1 cellular context compared by ENCODE assay signal in the genomic region with DNA sequence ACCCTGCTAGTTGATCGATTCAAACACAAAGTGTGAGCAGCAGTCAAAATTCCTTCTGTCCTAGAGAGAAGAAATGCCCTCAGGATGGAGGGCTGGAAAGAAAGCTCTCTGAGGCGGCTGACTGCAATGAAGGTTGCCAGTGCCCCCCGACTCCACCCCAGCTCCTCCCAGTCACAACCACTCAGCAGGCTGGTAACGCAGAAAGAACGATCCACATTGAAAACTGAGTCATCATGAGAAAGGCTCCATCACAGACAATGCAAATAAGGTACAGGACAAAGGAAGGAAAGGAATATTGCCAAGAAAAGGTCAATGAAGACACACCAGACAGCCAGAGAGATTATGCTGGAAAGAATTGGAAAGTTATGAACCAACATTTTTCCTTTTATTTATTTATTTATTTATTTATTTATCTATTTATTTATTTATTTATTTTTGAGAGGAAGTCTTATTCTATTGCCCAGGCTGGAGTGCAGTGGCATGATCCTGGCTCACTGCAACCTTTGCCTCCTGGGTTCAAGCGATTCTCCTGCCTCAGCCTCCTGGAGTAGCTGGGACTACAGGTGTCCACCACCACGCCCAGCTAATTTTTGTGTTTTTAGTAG.
TF ChIP-seq lines count a peak whose summit lies in the region.

No MANE protein-coding gene starts in this region.

TF ChIP-seq in GM23338, 12 proteins besides CTCF, POLR2A, EP300 and RAD21 (continued from another document):
- TF ChIP-seq, protein P1, sequence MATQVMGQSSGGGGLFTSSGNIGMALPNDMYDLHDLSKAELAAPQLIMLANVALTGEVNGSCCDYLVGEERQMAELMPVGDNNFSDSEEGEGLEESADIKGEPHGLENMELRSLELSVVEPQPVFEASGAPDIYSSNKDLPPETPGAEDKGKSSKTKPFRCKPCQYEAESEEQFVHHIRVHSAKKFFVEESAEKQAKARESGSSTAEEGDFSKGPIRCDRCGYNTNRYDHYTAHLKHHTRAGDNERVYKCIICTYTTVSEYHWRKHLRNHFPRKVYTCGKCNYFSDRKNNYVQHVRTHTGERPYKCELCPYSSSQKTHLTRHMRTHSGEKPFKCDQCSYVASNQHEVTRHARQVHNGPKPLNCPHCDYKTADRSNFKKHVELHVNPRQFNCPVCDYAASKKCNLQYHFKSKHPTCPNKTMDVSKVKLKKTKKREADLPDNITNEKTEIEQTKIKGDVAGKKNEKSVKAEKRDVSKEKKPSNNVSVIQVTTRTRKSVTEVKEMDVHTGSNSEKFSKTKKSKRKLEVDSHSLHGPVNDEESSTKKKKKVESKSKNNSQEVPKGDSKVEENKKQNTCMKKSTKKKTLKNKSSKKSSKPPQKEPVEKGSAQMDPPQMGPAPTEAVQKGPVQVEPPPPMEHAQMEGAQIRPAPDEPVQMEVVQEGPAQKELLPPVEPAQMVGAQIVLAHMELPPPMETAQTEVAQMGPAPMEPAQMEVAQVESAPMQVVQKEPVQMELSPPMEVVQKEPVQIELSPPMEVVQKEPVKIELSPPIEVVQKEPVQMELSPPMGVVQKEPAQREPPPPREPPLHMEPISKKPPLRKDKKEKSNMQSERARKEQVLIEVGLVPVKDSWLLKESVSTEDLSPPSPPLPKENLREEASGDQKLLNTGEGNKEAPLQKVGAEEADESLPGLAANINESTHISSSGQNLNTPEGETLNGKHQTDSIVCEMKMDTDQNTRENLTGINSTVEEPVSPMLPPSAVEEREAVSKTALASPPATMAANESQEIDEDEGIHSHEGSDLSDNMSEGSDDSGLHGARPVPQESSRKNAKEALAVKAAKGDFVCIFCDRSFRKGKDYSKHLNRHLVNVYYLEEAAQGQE (IDR thresholded peaks at IDR 0.05; ENCODE audit: unreplicated experiment): no peak
- TF ChIP-seq POLR2AphosphoS5 (IDR thresholded peaks at IDR 0.05; ENCODE audit: low read depth) (no peak), CREB1 (CRISPR knock-in tag; IDR thresholded peaks at IDR 0.05; ENCODE audit: low read depth) (no peak), ZNF114 (CRISPR knock-in tag; IDR thresholded peaks at IDR 0.05) (no peak), EZH2 (IDR thresholded peaks at IDR 0.05; ENCODE audit: low read depth, unreplicated experiment) (no peak), ZNF331 (CRISPR knock-in tag; IDR thresholded peaks at IDR 0.05; ENCODE audit: low read depth) (no peak), STAT1 (IDR thresholded peaks at IDR 0.05; ENCODE audit: unreplicated experiment) (no peak), NANOG (IDR thresholded peaks at IDR 0.05; ENCODE audit: borderline replicate concordance) (no peak)
- TF ChIP-seq, protein P2, sequence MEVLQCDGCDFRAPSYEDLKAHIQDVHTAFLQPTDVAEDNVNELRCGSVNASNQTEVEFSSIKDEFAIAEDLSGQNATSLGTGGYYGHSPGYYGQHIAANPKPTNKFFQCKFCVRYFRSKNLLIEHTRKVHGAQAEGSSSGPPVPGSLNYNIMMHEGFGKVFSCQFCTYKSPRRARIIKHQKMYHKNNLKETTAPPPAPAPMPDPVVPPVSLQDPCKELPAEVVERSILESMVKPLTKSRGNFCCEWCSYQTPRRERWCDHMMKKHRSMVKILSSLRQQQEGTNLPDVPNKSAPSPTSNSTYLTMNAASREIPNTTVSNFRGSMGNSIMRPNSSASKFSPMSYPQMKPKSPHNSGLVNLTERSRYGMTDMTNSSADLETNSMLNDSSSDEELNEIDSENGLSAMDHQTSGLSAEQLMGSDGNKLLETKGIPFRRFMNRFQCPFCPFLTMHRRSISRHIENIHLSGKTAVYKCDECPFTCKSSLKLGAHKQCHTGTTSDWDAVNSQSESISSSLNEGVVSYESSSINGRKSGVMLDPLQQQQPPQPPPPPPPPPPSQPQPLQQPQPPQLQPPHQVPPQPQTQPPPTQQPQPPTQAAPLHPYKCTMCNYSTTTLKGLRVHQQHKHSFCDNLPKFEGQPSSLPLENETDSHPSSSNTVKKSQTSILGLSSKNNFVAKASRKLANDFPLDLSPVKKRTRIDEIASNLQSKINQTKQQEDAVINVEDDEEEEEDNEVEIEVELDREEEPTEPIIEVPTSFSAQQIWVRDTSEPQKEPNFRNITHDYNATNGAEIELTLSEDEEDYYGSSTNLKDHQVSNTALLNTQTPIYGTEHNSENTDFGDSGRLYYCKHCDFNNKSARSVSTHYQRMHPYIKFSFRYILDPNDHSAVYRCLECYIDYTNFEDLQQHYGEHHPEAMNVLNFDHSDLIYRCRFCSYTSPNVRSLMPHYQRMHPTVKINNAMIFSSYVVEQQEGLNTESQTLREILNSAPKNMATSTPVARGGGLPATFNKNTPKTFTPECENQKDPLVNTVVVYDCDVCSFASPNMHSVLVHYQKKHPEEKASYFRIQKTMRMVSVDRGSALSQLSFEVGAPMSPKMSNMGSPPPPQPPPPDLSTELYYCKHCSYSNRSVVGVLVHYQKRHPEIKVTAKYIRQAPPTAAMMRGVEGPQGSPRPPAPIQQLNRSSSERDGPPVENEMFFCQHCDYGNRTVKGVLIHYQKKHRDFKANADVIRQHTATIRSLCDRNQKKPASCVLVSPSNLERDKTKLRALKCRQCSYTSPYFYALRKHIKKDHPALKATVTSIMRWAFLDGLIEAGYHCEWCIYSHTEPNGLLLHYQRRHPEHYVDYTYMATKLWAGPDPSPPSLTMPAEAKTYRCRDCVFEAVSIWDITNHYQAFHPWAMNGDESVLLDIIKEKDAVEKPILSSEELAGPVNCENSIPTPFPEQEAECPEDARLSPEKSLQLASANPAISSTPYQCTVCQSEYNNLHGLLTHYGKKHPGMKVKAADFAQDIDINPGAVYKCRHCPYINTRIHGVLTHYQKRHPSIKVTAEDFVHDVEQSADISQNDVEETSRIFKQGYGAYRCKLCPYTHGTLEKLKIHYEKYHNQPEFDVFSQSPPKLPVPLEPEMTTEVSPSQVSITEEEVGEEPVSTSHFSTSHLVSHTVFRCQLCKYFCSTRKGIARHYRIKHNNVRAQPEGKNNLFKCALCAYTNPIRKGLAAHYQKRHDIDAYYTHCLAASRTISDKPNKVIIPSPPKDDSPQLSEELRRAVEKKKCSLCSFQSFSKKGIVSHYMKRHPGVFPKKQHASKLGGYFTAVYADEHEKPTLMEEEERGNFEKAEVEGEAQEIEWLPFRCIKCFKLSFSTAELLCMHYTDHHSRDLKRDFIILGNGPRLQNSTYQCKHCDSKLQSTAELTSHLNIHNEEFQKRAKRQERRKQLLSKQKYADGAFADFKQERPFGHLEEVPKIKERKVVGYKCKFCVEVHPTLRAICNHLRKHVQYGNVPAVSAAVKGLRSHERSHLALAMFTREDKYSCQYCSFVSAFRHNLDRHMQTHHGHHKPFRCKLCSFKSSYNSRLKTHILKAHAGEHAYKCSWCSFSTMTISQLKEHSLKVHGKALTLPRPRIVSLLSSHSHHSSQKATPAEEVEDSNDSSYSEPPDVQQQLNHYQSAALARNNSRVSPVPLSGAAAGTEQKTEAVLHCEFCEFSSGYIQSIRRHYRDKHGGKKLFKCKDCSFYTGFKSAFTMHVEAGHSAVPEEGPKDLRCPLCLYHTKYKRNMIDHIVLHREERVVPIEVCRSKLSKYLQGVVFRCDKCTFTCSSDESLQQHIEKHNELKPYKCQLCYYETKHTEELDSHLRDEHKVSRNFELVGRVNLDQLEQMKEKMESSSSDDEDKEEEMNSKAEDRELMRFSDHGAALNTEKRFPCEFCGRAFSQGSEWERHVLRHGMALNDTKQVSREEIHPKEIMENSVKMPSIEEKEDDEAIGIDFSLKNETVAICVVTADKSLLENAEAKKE (CRISPR knock-in tag; IDR thresholded peaks at IDR 0.05): no peak
